In genomic region chr19:17216058-17216670, GRCh38 we compare ENCODE assay signal across 1 cellular context.
TF ChIP-seq lines count a peak whose summit lies in the region.

No MANE protein-coding gene starts in this region.

TF ChIP-seq in endothelial cell of umbilical vein, 7 proteins besides CTCF, POLR2A, EP300 and RAD21:
- TF ChIP-seq EZH2 (IDR thresholded peaks at IDR 0.05; ENCODE audit: borderline replicate concordance, low read depth, low read length, severe bottlenecking) = no peak
- no peak for TF ChIP-seq MAX (IDR thresholded peaks at IDR 0.05; ENCODE audit: insufficient read depth, insufficient read length)
